Comparison of ENCODE assay signal across 1 cellular context in the genomic region with DNA sequence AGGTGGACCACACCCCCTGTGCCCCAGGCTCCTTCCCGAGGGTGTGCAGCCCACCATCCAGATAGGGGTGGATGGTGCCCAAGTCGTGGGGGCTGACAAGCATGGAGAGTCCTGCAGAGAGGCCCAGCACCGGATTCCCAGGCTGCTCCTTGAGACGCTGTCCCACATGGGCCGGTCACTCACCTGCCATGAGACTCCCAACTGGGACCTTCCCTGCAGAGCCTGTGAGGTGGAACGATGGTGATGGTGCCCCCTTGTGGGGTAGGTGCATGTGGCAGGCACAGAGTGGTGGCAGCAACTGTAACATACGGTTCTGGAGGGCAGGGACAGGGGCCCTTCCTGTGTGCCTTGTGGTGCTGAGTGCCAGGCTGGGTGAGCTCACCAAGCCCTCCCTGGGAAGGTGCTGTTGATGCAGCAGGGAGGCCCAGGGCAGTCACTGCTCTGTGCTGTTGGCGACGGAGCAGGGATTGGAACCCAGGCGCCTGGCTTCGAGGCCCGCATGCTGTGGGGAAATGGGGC.
TF ChIP-seq lines count a peak whose summit lies in the region.

No MANE protein-coding gene starts in this region.

TF ChIP-seq in GM12878, 131 proteins besides CTCF, POLR2A, EP300 and RAD21:
- TF ChIP-seq NBN (IDR thresholded peaks at IDR 0.05): peak; percentile 56; the same call in 1 of the 2 replicates
- TF ChIP-seq TCF12 (IDR thresholded peaks at IDR 0.05; ENCODE audit: low read depth, low read length): 0 out of 2 replicates have a peak, but pooled peaks have one; percentile 6
- 0 out of 2 replicates have a peak, but pooled peaks have one; percentile 66 for TF ChIP-seq SMARCA5 (IDR thresholded peaks at IDR 0.05)
- peak; percentile 22; the same call in 1 of the 3 replicates for TF ChIP-seq POU2F2 (IDR thresholded peaks at IDR 0.05; ENCODE audit: borderline replicate concordance, low read depth, low read length)
- peak; percentile 62 for TF ChIP-seq IKZF1 (conservative IDR thresholded peaks at IDR 0.05)
- TF ChIP-seq, protein P1, sequence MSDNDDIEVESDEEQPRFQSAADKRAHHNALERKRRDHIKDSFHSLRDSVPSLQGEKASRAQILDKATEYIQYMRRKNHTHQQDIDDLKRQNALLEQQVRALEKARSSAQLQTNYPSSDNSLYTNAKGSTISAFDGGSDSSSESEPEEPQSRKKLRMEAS (IDR thresholded peaks at IDR 0.05; ENCODE audit: low read depth, low read length): peak; percentile 21; the same call in 1 of the 2 replicates
- TF ChIP-seq YY1 (IDR thresholded peaks at IDR 0.05; ENCODE audit: low read depth, low read length): 0 out of 2 replicates have a peak, but pooled peaks have one; percentile 56
- peak; percentile 67; the same call in 1 of the 2 replicates for TF ChIP-seq MXI1 (IDR thresholded peaks at IDR 0.05; ENCODE audit: low read depth, low read length)
- TF ChIP-seq, protein P2, sequence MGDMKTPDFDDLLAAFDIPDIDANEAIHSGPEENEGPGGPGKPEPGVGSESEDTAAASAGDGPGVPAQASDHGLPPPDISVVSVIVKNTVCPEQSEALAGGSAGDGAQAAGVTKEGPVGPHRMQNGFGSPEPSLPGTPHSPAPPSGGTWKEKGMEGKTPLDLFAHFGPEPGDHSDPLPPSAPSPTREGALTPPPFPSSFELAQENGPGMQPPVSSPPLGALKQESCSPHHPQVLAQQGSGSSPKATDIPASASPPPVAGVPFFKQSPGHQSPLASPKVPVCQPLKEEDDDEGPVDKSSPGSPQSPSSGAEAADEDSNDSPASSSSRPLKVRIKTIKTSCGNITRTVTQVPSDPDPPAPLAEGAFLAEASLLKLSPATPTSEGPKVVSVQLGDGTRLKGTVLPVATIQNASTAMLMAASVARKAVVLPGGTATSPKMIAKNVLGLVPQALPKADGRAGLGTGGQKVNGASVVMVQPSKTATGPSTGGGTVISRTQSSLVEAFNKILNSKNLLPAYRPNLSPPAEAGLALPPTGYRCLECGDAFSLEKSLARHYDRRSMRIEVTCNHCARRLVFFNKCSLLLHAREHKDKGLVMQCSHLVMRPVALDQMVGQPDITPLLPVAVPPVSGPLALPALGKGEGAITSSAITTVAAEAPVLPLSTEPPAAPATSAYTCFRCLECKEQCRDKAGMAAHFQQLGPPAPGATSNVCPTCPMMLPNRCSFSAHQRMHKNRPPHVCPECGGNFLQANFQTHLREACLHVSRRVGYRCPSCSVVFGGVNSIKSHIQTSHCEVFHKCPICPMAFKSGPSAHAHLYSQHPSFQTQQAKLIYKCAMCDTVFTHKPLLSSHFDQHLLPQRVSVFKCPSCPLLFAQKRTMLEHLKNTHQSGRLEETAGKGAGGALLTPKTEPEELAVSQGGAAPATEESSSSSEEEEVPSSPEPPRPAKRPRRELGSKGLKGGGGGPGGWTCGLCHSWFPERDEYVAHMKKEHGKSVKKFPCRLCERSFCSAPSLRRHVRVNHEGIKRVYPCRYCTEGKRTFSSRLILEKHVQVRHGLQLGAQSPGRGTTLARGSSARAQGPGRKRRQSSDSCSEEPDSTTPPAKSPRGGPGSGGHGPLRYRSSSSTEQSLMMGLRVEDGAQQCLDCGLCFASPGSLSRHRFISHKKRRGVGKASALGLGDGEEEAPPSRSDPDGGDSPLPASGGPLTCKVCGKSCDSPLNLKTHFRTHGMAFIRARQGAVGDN (IDR thresholded peaks at IDR 0.05): no peak
- TF ChIP-seq LARP7 (IDR thresholded peaks at IDR 0.05): peak; percentile 19; the same call in 1 of the 2 replicates
- TF ChIP-seq IRF4 (IDR thresholded peaks at IDR 0.05; ENCODE audit: low read depth, low read length): 0 out of 2 replicates have a peak, but pooled peaks have one; percentile 22
- peak; percentile 39 for TF ChIP-seq MYC (IDR thresholded peaks at IDR 0.05; ENCODE audit: insufficient read depth, insufficient read length, insufficient replicate concordance, low read length, severe bottlenecking)
- TF ChIP-seq, protein P3, sequence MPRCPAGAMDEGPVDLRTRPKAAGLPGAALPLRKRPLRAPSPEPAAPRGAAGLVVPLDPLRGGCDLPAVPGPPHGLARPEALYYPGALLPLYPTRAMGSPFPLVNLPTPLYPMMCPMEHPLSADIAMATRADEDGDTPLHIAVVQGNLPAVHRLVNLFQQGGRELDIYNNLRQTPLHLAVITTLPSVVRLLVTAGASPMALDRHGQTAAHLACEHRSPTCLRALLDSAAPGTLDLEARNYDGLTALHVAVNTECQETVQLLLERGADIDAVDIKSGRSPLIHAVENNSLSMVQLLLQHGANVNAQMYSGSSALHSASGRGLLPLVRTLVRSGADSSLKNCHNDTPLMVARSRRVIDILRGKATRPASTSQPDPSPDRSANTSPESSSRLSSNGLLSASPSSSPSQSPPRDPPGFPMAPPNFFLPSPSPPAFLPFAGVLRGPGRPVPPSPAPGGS (IDR thresholded peaks at IDR 0.05; ENCODE audit: borderline replicate concordance, insufficient read depth, low read depth, low read length, poor library complexity, severe bottlenecking): no peak
- TF ChIP-seq TCF7 (IDR thresholded peaks at IDR 0.05; ENCODE audit: borderline replicate concordance): no peak
- peak; percentile 91; the same call in 1 of the 2 replicates for TF ChIP-seq HDGF (IDR thresholded peaks at IDR 0.05)
- TF ChIP-seq GATAD2B (conservative IDR thresholded peaks at IDR 0.05; ENCODE audit: low read depth): 0 out of 2 replicates have a peak, but pooled peaks have one; percentile 29
- TF ChIP-seq STAT3 (IDR thresholded peaks at IDR 0.05; ENCODE audit: low read depth, low read length): no peak
- no peak for TF ChIP-seq NFYA (IDR thresholded peaks at IDR 0.05; ENCODE audit: borderline replicate concordance, low read depth, low read length)
- TF ChIP-seq RELA (IDR thresholded peaks at IDR 0.05; ENCODE audit: borderline replicate concordance, partially characterized antibody): no peak
- peak; percentile 17 to 49; a peak in 1 of 4 replicates for TF ChIP-seq BHLHE40 (IDR thresholded peaks at IDR 0.05; ENCODE audit: borderline replicate concordance in 1 of 2, low read depth in 2 of 2, low read length in 1 of 2)
- TF ChIP-seq PAX5 (IDR thresholded peaks at IDR 0.05; ENCODE audit: borderline replicate concordance, low read depth, low read length): peak; percentile 85
- TF ChIP-seq IKZF2 (IDR thresholded peaks at IDR 0.05): peak; percentile 35 to 53; a peak in 3 of 4 replicates
- TF ChIP-seq SMC3 (IDR thresholded peaks at IDR 0.05; ENCODE audit: borderline replicate concordance, low read length): peak; percentile 69
- 0 out of 4 replicates have a peak, but pooled peaks of 1 of the 2 experiments have one; percentile 5 for TF ChIP-seq SRF (IDR thresholded peaks at IDR 0.05; ENCODE audit: low read depth in 2 of 2, low read length in 2 of 2)
- peak; percentile 32; the same call in 1 of the 2 replicates for TF ChIP-seq EED (IDR thresholded peaks at IDR 0.05; ENCODE audit: low read depth)
- peak; percentile 21 for TF ChIP-seq SP1 (IDR thresholded peaks at IDR 0.05; ENCODE audit: low read depth, low read length)
- no peak for TF ChIP-seq FOXK2 (IDR thresholded peaks at IDR 0.05)
- TF ChIP-seq, protein P4, sequence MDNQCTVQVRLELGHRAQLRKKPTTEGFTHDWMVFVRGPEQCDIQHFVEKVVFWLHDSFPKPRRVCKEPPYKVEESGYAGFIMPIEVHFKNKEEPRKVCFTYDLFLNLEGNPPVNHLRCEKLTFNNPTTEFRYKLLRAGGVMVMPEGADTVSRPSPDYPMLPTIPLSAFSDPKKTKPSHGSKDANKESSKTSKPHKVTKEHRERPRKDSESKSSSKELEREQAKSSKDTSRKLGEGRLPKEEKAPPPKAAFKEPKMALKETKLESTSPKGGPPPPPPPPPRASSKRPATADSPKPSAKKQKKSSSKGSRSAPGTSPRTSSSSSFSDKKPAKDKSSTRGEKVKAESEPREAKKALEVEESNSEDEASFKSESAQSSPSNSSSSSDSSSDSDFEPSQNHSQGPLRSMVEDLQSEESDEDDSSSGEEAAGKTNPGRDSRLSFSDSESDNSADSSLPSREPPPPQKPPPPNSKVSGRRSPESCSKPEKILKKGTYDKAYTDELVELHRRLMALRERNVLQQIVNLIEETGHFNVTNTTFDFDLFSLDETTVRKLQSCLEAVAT (IDR thresholded peaks at IDR 0.05): peak; percentile 65; the same call in 1 of the 2 replicates
